In the genomic region with DNA sequence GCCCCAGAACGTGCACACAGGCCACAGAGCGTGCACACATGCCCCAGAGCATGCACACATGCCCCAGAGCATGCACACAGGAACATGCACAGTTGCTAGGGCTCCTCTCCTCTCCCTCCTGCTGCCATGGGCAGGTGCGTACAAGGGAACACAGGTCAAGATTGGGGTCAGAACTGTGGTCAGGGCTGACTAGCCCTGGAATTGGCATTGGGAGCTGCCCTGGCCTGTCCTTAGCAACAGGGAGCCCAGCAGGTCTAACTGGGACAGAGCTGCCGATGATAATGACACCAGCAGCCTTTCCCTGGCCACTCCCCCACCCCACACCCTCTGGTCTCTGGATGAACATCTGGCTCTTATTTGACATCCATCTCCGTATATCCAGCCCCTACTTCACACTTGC, we compare ENCODE assay signal across 17 cellular contexts. TPM values are rescaled to one million over a fixed set of nuclear protein-coding genes. Genes with fewer than 3 reads are reported as not detected.
DNase-seq lines count a peak whose midpoint lies in the region; ATAC-seq and TF ChIP-seq lines count a peak whose summit lies in the region.
"Had no signal": no experiment of that assay in that cellular context is flagged by ENCODE, and none has a peak within 500 bp of the region (broad histone marks: within the 10 kb centered on the region; RNA-seq: fewer than 3 reads in every experiment).

No MANE protein-coding gene starts in this region.

- peaks cover 11% of the 10 kb centered on the region for H3K27me3 Mint-ChIP-seq in endothelial cell (ENCODE audit: unreplicated experiment)

- H3K9me3 ChIP-seq in right atrium auricular region (no peaks in the 10 kb centered on the region), mucosa of stomach (ENCODE audit: control insufficient read depth, low read length) (no peaks in the 10 kb centered on the region), upper lobe of left lung (no peaks in the 10 kb centered on the region)
- H3K9me3 ChIP-seq: uterus had no signal

- ATAC-seq in upper lobe of left lung (ENCODE audit: low FRiP score in 2 of 2) (no peak), GM19452 (IDR thresholded peaks at IDR 0.05; ENCODE audit: unreplicated experiment) (no peak)
- ATAC-seq: HepG2; stimulated activated memory B cell treated with anti-CD40 and anti-IgM and Interleukin-4, amounts not matched to agents 10 μg/mL and 1 μg/mL and 100 μg/mL, for 72 hours had no signal

- H3K27ac Mint-ChIP-seq in endothelial cell (ENCODE audit: unreplicated experiment): no peak overlapping the region
- H3K27ac Mint-ChIP-seq: CD4-positive, CD25-positive, alpha-beta regulatory T cell; stimulated activated memory B cell treated with anti-CD40 and anti-IgM and Interleukin-4, amounts not matched to agents 10 μg/mL and 1 μg/mL and 100 μg/mL, for 72 hours had no signal

- H3K4me3 ChIP-seq in right atrium auricular region: no peak overlapping the region
- H3K4me3 ChIP-seq in mucosa of stomach (ENCODE audit: low read length): no peak overlapping the region
- H3K4me3 ChIP-seq in upper lobe of left lung: no peak overlapping the region
- H3K4me3 ChIP-seq: uterus had no signal

- no peak for TF ChIP-seq EP300 in upper lobe of left lung (IDR thresholded peaks at IDR 0.05)

- H3K9me3 Mint-ChIP-seq in endothelial cell (ENCODE audit: unreplicated experiment): no peaks in the 10 kb centered on the region
- H3K9me3 Mint-ChIP-seq: CD4-positive, CD25-positive, alpha-beta regulatory T cell; stimulated activated memory B cell treated with anti-CD40 and anti-IgM and Interleukin-4, amounts not matched to agents 10 μg/mL and 1 μg/mL and 100 μg/mL, for 72 hours had no signal

- peaks cover 46% of the 10 kb centered on the region for H3K36me3 Mint-ChIP-seq in endothelial cell (ENCODE audit: low read depth, unreplicated experiment)
- H3K36me3 Mint-ChIP-seq: CD4-positive, CD25-positive, alpha-beta regulatory T cell; stimulated activated memory B cell treated with anti-CD40 and anti-IgM and Interleukin-4, amounts not matched to agents 10 μg/mL and 1 μg/mL and 100 μg/mL, for 72 hours had no signal

- intact Hi-C loops in cardiac septum (cut with DNase I): no loop called here

- H3K4me1 ChIP-seq in right atrium auricular region: peaks cover 0 to 34% of the 10 kb centered on the region in 2 donors
- peaks cover 95% of the 10 kb centered on the region for H3K4me1 ChIP-seq in mucosa of stomach (ENCODE audit: control insufficient read depth, insufficient read depth, low read length)
- peaks cover 22 to 70% (median 42%) of the 10 kb centered on the region in 4 donors for H3K4me1 ChIP-seq in upper lobe of left lung
- H3K4me1 ChIP-seq: uterus had no signal

- peak overlapping the region; percentile 40 for H3K9ac ChIP-seq in mucosa of stomach (ENCODE audit: low read length)

- peaks cover 43% of the 10 kb centered on the region for H3K4me1 Mint-ChIP-seq in endothelial cell (ENCODE audit: unreplicated experiment)
- H3K4me1 Mint-ChIP-seq: stimulated activated memory B cell treated with anti-CD40 and anti-IgM and Interleukin-4, amounts not matched to agents 10 μg/mL and 1 μg/mL and 100 μg/mL, for 72 hours had no signal

- DNase-seq in cardiac septum (ENCODE audit: low spot score) (peak; percentile 44), right atrium auricular region (ENCODE audit: low spot score) (no peak), endothelial cell (ENCODE audit: low spot score) (no peak), upper lobe of left lung (no peak), GM03348 (ENCODE audit: low spot score) (no peak), SKM-1 treated with dmso at 0.1 percent for 144 hours (lab: John Stamatoyannopoulos, UW; ENCODE audit: unreplicated experiment) (no peak)
- DNase-seq: ACHN; activated gamma-delta T cell; CD4-positive, CD25-positive, alpha-beta regulatory T cell; NCI-H2029 treated with DMSO at 0.1 percent for 48 hours; NCI-H526 treated with DMSO at 0.1 percent for 48 hours had no signal

- TF ChIP-seq CTCF in right atrium auricular region (IDR thresholded peaks at IDR 0.05): no peak
- TF ChIP-seq CTCF in endothelial cell (IDR thresholded peaks at IDR 0.05; ENCODE audit: unreplicated experiment): no peak
- no peak for TF ChIP-seq CTCF in upper lobe of left lung (IDR thresholded peaks at IDR 0.05)

- H3K36me3 ChIP-seq in right atrium auricular region (peaks cover 15% of the 10 kb centered on the region), mucosa of stomach (ENCODE audit: control insufficient read depth, insufficient read depth, low read length) (peaks cover 6% of the 10 kb centered on the region), upper lobe of left lung (peaks cover 0 to 35% (median 21%) of the 10 kb centered on the region in 4 donors)
- H3K36me3 ChIP-seq: uterus had no signal

- H3K27me3 ChIP-seq in right atrium auricular region (peaks cover 0 to 2% of the 10 kb centered on the region in 2 donors), mucosa of stomach (ENCODE audit: control insufficient read depth, insufficient read depth, low read length) (no peaks in the 10 kb centered on the region), upper lobe of left lung (no peaks in the 10 kb centered on the region)

- H3K27ac ChIP-seq in right atrium auricular region (no peak overlapping the region), upper lobe of left lung (peak overlapping the region in 3 of 4 donors; percentile 5 to 52 (median 30))
- H3K27ac ChIP-seq: uterus had no signal

- WGBS in upper lobe of left lung, 2 donors: 79 to 82% methylated on average over 5 of the region's 5 CpGs

- H3K4me3 Mint-ChIP-seq in endothelial cell (ENCODE audit: unreplicated experiment): peak overlapping the region; percentile 28
- H3K4me3 Mint-ChIP-seq: CD4-positive, CD25-positive, alpha-beta regulatory T cell; stimulated activated memory B cell treated with anti-CD40 and anti-IgM and Interleukin-4, amounts not matched to agents 10 μg/mL and 1 μg/mL and 100 μg/mL, for 72 hours had no signal

- TF ChIP-seq POLR2A in upper lobe of left lung (IDR thresholded peaks at IDR 0.05): no peak

RNA-seq across cellular contexts. Expression of gene PCDH1, which starts 8.0 kb away (rescaled TPM):
- total RNA-seq in cardiac septum (16.9 TPM), right atrium auricular region (10 to 100 TPM; 22.1 to 25.3 TPM), endothelial cell (ENCODE audit: unreplicated experiment) (140 TPM), upper lobe of left lung (100 to 1,000 TPM in 1 of 6 donors, 10 to 100 TPM in 5; 41.3 to 133 (median 81.6) TPM)
- total RNA-seq: activated CD8-positive, alpha-beta memory T cell treated with anti-CD3 and anti-CD28 coated beads for 36 hours had no signal

RNA-seq across cellular contexts. Expression of gene DELE1, which starts 53.4 kb away (rescaled TPM):
- total RNA-seq in cardiac septum (115 TPM), right atrium auricular region (10 to 100 TPM; 49.5 to 89.1 TPM), endothelial cell (ENCODE audit: unreplicated experiment) (115 TPM), upper lobe of left lung (100 to 1,000 TPM in 1 of 6 donors, 10 to 100 TPM in 5; 59.4 to 151 (median 87.5) TPM)

Comparison
In these comparisons a context has a peak if more than half of its experiments do, and no peak if none do; other contexts are left out.
1. H3K27ac ChIP-seq: peak in upper lobe of left lung (3 of 4); none in right atrium auricular region (0 of 2).